ENCODE assay signal across 8 cellular contexts in genomic region chr14:103512701-103513611, GRCh38. TPM values are rescaled to one million over a fixed set of nuclear protein-coding genes. Genes with fewer than 3 reads are reported as not detected.
DNase-seq lines count a peak whose midpoint lies in the region; ATAC-seq and TF ChIP-seq lines count a peak whose summit lies in the region.

No MANE protein-coding gene starts in this region.

- no peak for TF ChIP-seq EP300 in suprapubic skin (IDR thresholded peaks at IDR 0.05)

- DNase-seq in AG09319 (ENCODE audit: extremely low read depth, low read depth) (peak; percentile 54), NCI-H1092 treated with DMSO at 0.1 percent for 48 hours (lab: John Stamatoyannopoulos, UW) (peak; percentile 60), brain microvascular endothelial cell (no peak), left colon (peak; percentile 59 to 78), suprapubic skin (ENCODE audit: low spot score in 2 of 2) (peak; percentile 79 to 81), NK-92 (lab: John Stamatoyannopoulos, UW; ENCODE audit: unreplicated experiment) (no peak), HT-29 (ENCODE audit: low spot score) (no peak)

- WGBS in suprapubic skin = 35% methylated on average over 19 of the region's 25 CpGs

- in situ Hi-C loops in brain microvascular endothelial cell (cut with HindIII; ENCODE audit: low pct_ligation_motif_present, low sequenced_read_pairs) = no loop called here

- no peak overlapping the region for H3K4me3 ChIP-seq in brain microvascular endothelial cell (ENCODE audit: low read depth, low read length)
- H3K4me3 ChIP-seq in suprapubic skin = no peak overlapping the region

- H3K9me3 ChIP-seq in suprapubic skin = no peaks in the 10 kb centered on the region

- no peak for TF ChIP-seq POLR2A in suprapubic skin (IDR thresholded peaks at IDR 0.05)

- no peak for TF ChIP-seq CTCF in AG09319 (IDR thresholded peaks at IDR 0.05; ENCODE audit: low read depth, low read length)
- TF ChIP-seq CTCF in brain microvascular endothelial cell (IDR thresholded peaks at IDR 0.05; ENCODE audit: low read depth, low read length, missing control alignments) = peak; percentile 6
- no peak for TF ChIP-seq CTCF in suprapubic skin (IDR thresholded peaks at IDR 0.05)

- ATAC-seq in left colon (peak; percentile 70), HG03045 (IDR thresholded peaks at IDR 0.05; ENCODE audit: unreplicated experiment) (no peak)

- peaks cover 33% of the 10 kb centered on the region for H3K36me3 ChIP-seq in brain microvascular endothelial cell (replicated peaks)
- peaks cover 14% of the 10 kb centered on the region for H3K36me3 ChIP-seq in suprapubic skin

- H3K4me1 ChIP-seq in suprapubic skin = peaks cover 51% of the 10 kb centered on the region

- intact Hi-C loops in left colon (cut with DNase I, micrococcal nuclease) = no loop called here

- H3K27me3 ChIP-seq in brain microvascular endothelial cell (replicated peaks) (no peaks in the 10 kb centered on the region), suprapubic skin (no peaks in the 10 kb centered on the region)

- no peak overlapping the region for H3K27ac ChIP-seq in brain microvascular endothelial cell
- H3K27ac ChIP-seq in suprapubic skin = peak overlapping the region; percentile 82

RNA-seq across cellular contexts. Expression of gene CKB, which starts 9.7 kb away (rescaled TPM):
- 1,000 to 10,000 TPM; 1,945 to 3,680 TPM for total RNA-seq in left colon
- 100 to 1,000 TPM; 107 to 172 (median 128) TPM for total RNA-seq in suprapubic skin
- 446 and 513 TPM in 2 replicates for total RNA-seq in HT-29 (2014; rRNA removed; shearing (Covaris generic))

RNA-seq across cellular contexts. Expression of gene TRMT61A, which starts 16.0 kb away (rescaled TPM):
- total RNA-seq in left colon = 10 to 100 TPM; 10.1 to 10.6 TPM
- 10 to 100 TPM; 15.9 to 21.9 (median 18.5) TPM for total RNA-seq in suprapubic skin
- total RNA-seq in HT-29 (2014; rRNA removed; shearing (Covaris generic)) = 49.8 and 50.8 TPM in 2 replicates

RNA-seq across cellular contexts. Expression of gene BAG5, which starts 49.5 kb away (rescaled TPM):
- total RNA-seq in left colon = 10 to 100 TPM; 27.0 to 29.9 TPM
- 10 to 100 TPM; 30.2 to 55.1 (median 39.9) TPM for total RNA-seq in suprapubic skin
- 11.7 and 12.1 TPM in 2 replicates for total RNA-seq in HT-29 (2014; rRNA removed; shearing (Covaris generic))

RNA-seq across cellular contexts. Expression of gene COA8, which starts 49.8 kb away (rescaled TPM):
- total RNA-seq in left colon (10 to 100 TPM; 27.4 to 33.4 TPM), suprapubic skin (10 to 100 TPM; 17.1 to 30.3 (median 21.9) TPM)
- 11.2 and 15.3 TPM in 2 replicates for total RNA-seq in HT-29 (2014; rRNA removed; shearing (Covaris generic))

Comparison
In these comparisons a context has a peak if more than half of its experiments do, and no peak if none do; other contexts are left out.
1. DNase-seq: peak in AG09319 (single experiment), NCI-H1092 treated with DMSO at 0.1 percent for 48 hours (single experiment), left colon (2 of 2) and suprapubic skin (2 of 2); none in brain microvascular endothelial cell (single experiment), NK-92 (single experiment) and HT-29 (single experiment).